28 cellular contexts compared by ENCODE assay signal in the genomic region with DNA sequence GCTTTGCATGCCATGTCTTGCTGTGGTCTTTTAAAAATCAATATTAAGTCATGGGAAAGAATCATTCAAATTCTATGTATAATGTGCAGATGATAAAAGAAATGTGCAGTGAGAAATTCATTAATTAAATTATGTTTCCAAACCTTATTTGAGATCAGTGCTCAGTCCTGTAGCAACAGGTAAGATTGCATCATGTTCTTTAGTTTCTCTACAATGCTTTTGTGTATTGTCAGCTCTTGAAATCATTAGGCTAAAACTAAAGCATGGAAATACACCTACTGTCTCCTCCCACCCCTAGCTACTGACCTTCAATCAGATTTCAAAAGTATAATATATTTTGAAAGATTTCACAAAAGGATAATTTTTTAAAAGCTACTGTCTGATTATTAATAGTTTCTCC.
"Had no signal": no experiment of that assay in that cellular context is flagged by ENCODE, and none has a peak within 500 bp of the region (broad histone marks: within the 10 kb centered on the region; RNA-seq: fewer than 3 reads in every experiment).

No MANE protein-coding gene starts in this region.

- ATAC-seq: natural killer cell; psoas muscle; right cardiac atrium; right lobe of liver; stimulated activated effector memory CD8-positive, alpha-beta T cell treated with anti-CD3 and anti-CD28 coated beads, Interleukin-12 subunit alpha, Interleukin-12 subunit beta, amount 100 ng/mL, for 72 hours; stimulated activated naive B cell treated with anti-CD40 and anti-IgM and Interleukin-4, amounts not matched to agents 10 μg/mL and 1 μg/mL and 100 μg/mL, for 72 hours had no signal

- H3K4me3 ChIP-seq: neural progenitor cell, ovary, psoas muscle, right lobe of liver, sigmoid colon, stomach, thoracic aorta, thyroid gland, tibial nerve, upper lobe of left lung, vagina had no signal

- H3K27ac Mint-ChIP-seq: natural killer cell; nephron; neural progenitor cell; stimulated activated effector memory CD8-positive, alpha-beta T cell treated with anti-CD3 and anti-CD28 coated beads, Interleukin-12 subunit alpha, Interleukin-12 subunit beta, amount 100 ng/mL, for 72 hours; stimulated activated naive B cell treated with anti-CD40 and anti-IgM and Interleukin-4, amounts not matched to agents 10 μg/mL and 1 μg/mL and 100 μg/mL, for 72 hours; stimulated activated naive CD8-positive, alpha-beta T cell treated with anti-CD3 and anti-CD28 coated beads, Interleukin-15, Interleukin-2, amounts not matched to agents 100 ng/mL and 50 ng/mL, for 24 hours had no signal

- H3K4me2 ChIP-seq: neural progenitor cell had no signal

- H3K9me3 ChIP-seq: ovary, psoas muscle, right lobe of liver, sigmoid colon, stomach, thoracic aorta, thyroid gland, tibial nerve, upper lobe of left lung, vagina had no signal

- H3K9me3 Mint-ChIP-seq: nephron, neural progenitor cell had no signal

- H3K4me1 ChIP-seq: neural progenitor cell, parathyroid adenoma, psoas muscle, right lobe of liver, sigmoid colon, stomach, thyroid gland, tibial nerve, upper lobe of left lung, vagina had no signal

- H3K36me3 Mint-ChIP-seq: neural progenitor cell; stimulated activated effector memory CD8-positive, alpha-beta T cell treated with anti-CD3 and anti-CD28 coated beads, Interleukin-12 subunit alpha, Interleukin-12 subunit beta, amount 100 ng/mL, for 72 hours; stimulated activated naive B cell treated with anti-CD40 and anti-IgM and Interleukin-4, amounts not matched to agents 10 μg/mL and 1 μg/mL and 100 μg/mL, for 72 hours had no signal

- H3K4me3 Mint-ChIP-seq: natural killer cell; nephron; neural progenitor cell; stimulated activated effector memory CD8-positive, alpha-beta T cell treated with anti-CD3 and anti-CD28 coated beads, Interleukin-12 subunit alpha, Interleukin-12 subunit beta, amount 100 ng/mL, for 72 hours; stimulated activated naive B cell treated with anti-CD40 and anti-IgM and Interleukin-4, amounts not matched to agents 10 μg/mL and 1 μg/mL and 100 μg/mL, for 72 hours; stimulated activated naive CD8-positive, alpha-beta T cell treated with anti-CD3 and anti-CD28 coated beads, Interleukin-15, Interleukin-2, amounts not matched to agents 100 ng/mL and 50 ng/mL, for 24 hours had no signal

- FAIRE-seq: small intestine, urothelium cell line had no signal

- H3K79me2 ChIP-seq: parathyroid adenoma had no signal

- H3K4me1 Mint-ChIP-seq: natural killer cell; nephron; stimulated activated effector memory CD8-positive, alpha-beta T cell treated with anti-CD3 and anti-CD28 coated beads, Interleukin-12 subunit alpha, Interleukin-12 subunit beta, amount 100 ng/mL, for 72 hours; stimulated activated naive B cell treated with anti-CD40 and anti-IgM and Interleukin-4, amounts not matched to agents 10 μg/mL and 1 μg/mL and 100 μg/mL, for 72 hours had no signal

- H2AFZ ChIP-seq: neural progenitor cell, parathyroid adenoma had no signal

- H3K27me3 ChIP-seq: neural progenitor cell, ovary, right lobe of liver, sigmoid colon, stomach, thyroid gland, tibial nerve, upper lobe of left lung, vagina had no signal

- H3K36me3 ChIP-seq: neural progenitor cell, ovary, right lobe of liver, sigmoid colon, stomach, thoracic aorta, thyroid gland, tibial nerve, upper lobe of left lung, vagina had no signal

- H3K9ac ChIP-seq: neural progenitor cell, parathyroid adenoma had no signal

- H3K27ac ChIP-seq: neural progenitor cell, ovary, parathyroid adenoma, psoas muscle, right lobe of liver, sigmoid colon, stomach, thoracic aorta, thyroid gland, tibial nerve, upper lobe of left lung, vagina had no signal

- DNase-seq: natural killer cell; occipital lobe; ovary; posterior cingulate gyrus; psoas muscle; right cardiac atrium; right lobe of liver; sigmoid colon; small intestine; stimulated activated CD4-positive, alpha-beta T cell treated with anti-CD3 and anti-CD28 coated beads, Interleukin-15, amount 100 ng/mL, for 24 hours; stimulated activated CD4-positive, alpha-beta T cell treated with anti-CD3 and anti-CD28 coated beads, Interleukin-2, amount 100 ng/mL, for 24 hours; stimulated activated CD4-positive, alpha-beta T cell treated with anti-CD3 and anti-CD28 coated beads, Interleukin-2, amount 100 ng/mL, for 48 hours; stimulated activated CD4-positive, alpha-beta T cell treated with anti-CD3 and anti-CD28 coated beads, Interleukin-4, amount 100 ng/mL, for 24 hours; stimulated activated naive B cell treated with anti-CD40 and anti-IgM and Interleukin-4, amounts not matched to agents 10 μg/mL and 1 μg/mL and 100 μg/mL, for 72 hours; stimulated activated naive CD4-positive, alpha-beta T cell treated with Interleukin-2 at 50 U/mL for 16 hours; stomach; thyroid gland; trophoblast cell; upper lobe of left lung had no signal

- H3K27me3 Mint-ChIP-seq: stimulated activated naive B cell treated with anti-CD40 and anti-IgM and Interleukin-4, amounts not matched to agents 10 μg/mL and 1 μg/mL and 100 μg/mL, for 72 hours; stimulated activated naive CD8-positive, alpha-beta T cell treated with anti-CD3 and anti-CD28 coated beads, Interleukin-15, Interleukin-2, amounts not matched to agents 100 ng/mL and 50 ng/mL, for 24 hours had no signal
